2 cellular contexts compared by ENCODE assay signal in the genomic region with DNA sequence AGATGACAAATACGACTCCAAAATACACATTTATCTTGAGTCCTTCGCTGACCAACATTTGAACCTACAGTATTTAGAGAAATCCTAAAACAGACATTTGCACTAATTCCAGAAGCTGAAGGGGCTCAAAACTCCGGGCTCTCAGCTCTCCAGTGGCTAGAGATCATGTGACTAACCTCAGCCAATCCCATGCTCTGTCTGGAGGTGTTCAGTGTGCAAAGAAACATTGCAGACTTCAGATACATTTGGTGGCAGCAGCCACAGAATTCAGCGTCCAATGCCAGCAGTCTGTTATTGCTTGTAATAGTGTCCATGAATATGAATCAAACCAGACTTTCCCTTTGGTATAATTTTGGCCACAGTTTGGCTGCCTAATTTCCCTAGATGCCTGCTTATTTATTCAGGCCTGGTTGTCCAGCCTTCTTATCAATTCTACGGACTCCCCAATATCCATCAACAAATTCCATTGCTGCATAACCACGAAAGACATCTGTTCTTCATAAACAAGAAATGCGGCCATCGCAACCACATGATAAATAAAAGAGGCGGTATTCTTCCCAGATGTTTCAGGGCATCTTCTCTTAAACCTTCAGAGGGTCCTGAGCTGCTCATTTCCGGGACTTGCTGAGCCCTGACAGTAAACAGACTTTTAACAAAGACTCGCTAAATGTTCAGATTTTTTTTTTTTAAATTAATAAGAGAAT.
A peak's percentile ranks its signal among the peaks of the same experiment; 100 is the strongest.
TF ChIP-seq lines count a peak whose summit lies in the region.

No MANE protein-coding gene starts in this region.

TF ChIP-seq in SK-N-SH, 30 proteins besides CTCF, POLR2A, EP300 and RAD21 (continued from another document):
- TF ChIP-seq, protein P1, sequence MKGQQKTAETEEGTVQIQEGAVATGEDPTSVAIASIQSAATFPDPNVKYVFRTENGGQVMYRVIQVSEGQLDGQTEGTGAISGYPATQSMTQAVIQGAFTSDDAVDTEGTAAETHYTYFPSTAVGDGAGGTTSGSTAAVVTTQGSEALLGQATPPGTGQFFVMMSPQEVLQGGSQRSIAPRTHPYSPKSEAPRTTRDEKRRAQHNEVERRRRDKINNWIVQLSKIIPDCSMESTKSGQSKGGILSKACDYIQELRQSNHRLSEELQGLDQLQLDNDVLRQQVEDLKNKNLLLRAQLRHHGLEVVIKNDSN (IDR thresholded peaks at IDR 0.05; ENCODE audit: borderline replicate concordance, low read depth), result peak; percentile 14; the same call in 1 of the 2 replicates

TF ChIP-seq in SK-N-SH treated with all-trans-retinoic acid at 6 μM for 48 hours, 23 proteins besides CTCF, POLR2A, EP300 and RAD21 (continued from another document):
- no peak for TF ChIP-seq CREB5 (CRISPR knock-in tag; IDR thresholded peaks at IDR 0.05; ENCODE audit: low read depth)
- TF ChIP-seq SNAI2 (CRISPR knock-in tag; IDR thresholded peaks at IDR 0.05), result no peak
- no peak for TF ChIP-seq TCF4 (CRISPR knock-in tag; IDR thresholded peaks at IDR 0.05; ENCODE audit: borderline replicate concordance)
- TF ChIP-seq, protein P2, sequence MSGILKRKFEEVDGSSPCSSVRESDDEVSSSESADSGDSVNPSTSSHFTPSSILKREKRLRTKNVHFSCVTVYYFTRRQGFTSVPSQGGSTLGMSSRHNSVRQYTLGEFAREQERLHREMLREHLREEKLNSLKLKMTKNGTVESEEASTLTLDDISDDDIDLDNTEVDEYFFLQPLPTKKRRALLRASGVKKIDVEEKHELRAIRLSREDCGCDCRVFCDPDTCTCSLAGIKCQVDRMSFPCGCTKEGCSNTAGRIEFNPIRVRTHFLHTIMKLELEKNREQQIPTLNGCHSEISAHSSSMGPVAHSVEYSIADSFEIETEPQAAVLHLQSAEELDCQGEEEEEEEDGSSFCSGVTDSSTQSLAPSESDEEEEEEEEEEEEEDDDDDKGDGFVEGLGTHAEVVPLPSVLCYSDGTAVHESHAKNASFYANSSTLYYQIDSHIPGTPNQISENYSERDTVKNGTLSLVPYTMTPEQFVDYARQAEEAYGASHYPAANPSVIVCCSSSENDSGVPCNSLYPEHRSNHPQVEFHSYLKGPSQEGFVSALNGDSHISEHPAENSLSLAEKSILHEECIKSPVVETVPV (CRISPR knock-in tag; IDR thresholded peaks at IDR 0.05), result no peak
- TF ChIP-seq OSR1 (CRISPR knock-in tag; IDR thresholded peaks at IDR 0.05), result no peak
- no peak for TF ChIP-seq ZNF565 (CRISPR knock-in tag; conservative IDR thresholded peaks at IDR 0.05; ENCODE audit: low read depth)
- no peak for TF ChIP-seq PATZ1 (CRISPR knock-in tag; IDR thresholded peaks at IDR 0.05; ENCODE audit: borderline replicate concordance)
- TF ChIP-seq BACH2 (CRISPR knock-in tag; IDR thresholded peaks at IDR 0.05; ENCODE audit: borderline replicate concordance), result no peak
- no peak for TF ChIP-seq GLIS3 (CRISPR knock-in tag; IDR thresholded peaks at IDR 0.05)
- no peak for TF ChIP-seq TOX (CRISPR knock-in tag; IDR thresholded peaks at IDR 0.05; ENCODE audit: borderline replicate concordance)
- no peak for TF ChIP-seq ZNF8 (CRISPR knock-in tag; IDR thresholded peaks at IDR 0.05)
- TF ChIP-seq ZC3H10 (CRISPR knock-in tag; IDR thresholded peaks at IDR 0.05), result no peak
- TF ChIP-seq ZNF70 (CRISPR knock-in tag; IDR thresholded peaks at IDR 0.05), result no peak
- no peak for TF ChIP-seq CSDC2 (CRISPR knock-in tag; IDR thresholded peaks at IDR 0.05)
- TF ChIP-seq ISL1 (CRISPR knock-in tag; IDR thresholded peaks at IDR 0.05), result no peak
- no peak for TF ChIP-seq ARNTL (CRISPR knock-in tag; IDR thresholded peaks at IDR 0.05; ENCODE audit: borderline replicate concordance, low read depth)
- no peak for TF ChIP-seq POU6F1 (CRISPR knock-in tag; IDR thresholded peaks at IDR 0.05; ENCODE audit: borderline replicate concordance, low read depth)
- TF ChIP-seq RARB (CRISPR knock-in tag; IDR thresholded peaks at IDR 0.05), result no peak
